In genomic region chr2:111071480-111072143, GRCh38 we compare ENCODE assay signal across 8 cellular contexts. TPM values are rescaled to one million over a fixed set of nuclear protein-coding genes. Genes with fewer than 3 reads are reported as not detected.
DNase-seq lines count a peak whose midpoint lies in the region; ATAC-seq and TF ChIP-seq lines count a peak whose summit lies in the region.

No MANE protein-coding gene starts in this region.

- peaks cover 8 to 20% (median 16%) of the 10 kb centered on the region in 4 donors for H3K4me1 ChIP-seq in esophagus muscularis mucosa

- H3K36me3 ChIP-seq in esophagus muscularis mucosa: no peaks in the 10 kb centered on the region

- intact Hi-C loops in esophagus muscularis mucosa (cut with DNase I): no loop called here

- H3K27ac ChIP-seq in esophagus muscularis mucosa (replicated peaks in 1 of 4): peak overlapping the region; percentile 0 to 39 (median 22)

- H3K4me3 ChIP-seq in esophagus muscularis mucosa (no peak overlapping the region), retinal pigment epithelial cell (ENCODE audit: low read length) (no peak overlapping the region)

- no peak for ATAC-seq in GM21515 (IDR thresholded peaks at IDR 0.05; ENCODE audit: unreplicated experiment)

- no peaks in the 10 kb centered on the region for H3K27me3 ChIP-seq in esophagus muscularis mucosa

- peaks cover 0 to 7% (median 0%) of the 10 kb centered on the region in 4 donors for H3K9me3 ChIP-seq in esophagus muscularis mucosa

- 49% methylated on average over 4 of the region's 4 CpGs for WGBS in esophagus muscularis mucosa

- no peak for TF ChIP-seq CTCF in esophagus muscularis mucosa (IDR thresholded peaks at IDR 0.05)
- no peak for TF ChIP-seq CTCF in retinal pigment epithelial cell (conservative IDR thresholded peaks at IDR 0.05; ENCODE audit: low read depth, low read length)

- DNase-seq in EL (peak; percentile 72), NCI-H774 (lab: John Stamatoyannopoulos, UW) (peak; percentile 29), esophagus muscularis mucosa (ENCODE audit: extremely low spot score) (no peak), retinal pigment epithelial cell (ENCODE audit: low read depth) (peak; percentile 76), occipital lobe (lab: John Stamatoyannopoulos, UW) (no peak), NCI-H524 treated with DMSO at 0.1 percent for 48 hours (lab: John Stamatoyannopoulos, UW) (no peak)
- no peak for DNase-seq in activated CD4-positive, CD25-positive, alpha-beta regulatory T cell (lab: John Stamatoyannopoulos, UW)

- no peak for TF ChIP-seq POLR2A in esophagus muscularis mucosa (IDR thresholded peaks at IDR 0.05; ENCODE audit: low read depth)

- no peak for TF ChIP-seq EP300 in esophagus muscularis mucosa (IDR thresholded peaks at IDR 0.05)

RNA-seq across cellular contexts. Expression of gene BCL2L11, which starts 49.1 kb away (rescaled TPM):
- total RNA-seq in esophagus muscularis mucosa: 10 to 100 TPM in 3 of 4 donors, 1 to 10 TPM in 1; 8.9 to 16.6 (median 13.0) TPM
- total RNA-seq in occipital lobe: 3.7 TPM

Comparison
In these comparisons a context has a peak if more than half of its experiments do, and no peak if none do; other contexts are left out.
1. DNase-seq: peak in EL (single experiment), NCI-H774 (single experiment) and retinal pigment epithelial cell (single experiment); none in esophagus muscularis mucosa (single experiment), occipital lobe (single experiment), NCI-H524 treated with DMSO at 0.1 percent for 48 hours (single experiment) and activated CD4-positive, CD25-positive, alpha-beta regulatory T cell (0 of 4).